ENCODE assay signal across 9 cellular contexts in the genomic region with DNA sequence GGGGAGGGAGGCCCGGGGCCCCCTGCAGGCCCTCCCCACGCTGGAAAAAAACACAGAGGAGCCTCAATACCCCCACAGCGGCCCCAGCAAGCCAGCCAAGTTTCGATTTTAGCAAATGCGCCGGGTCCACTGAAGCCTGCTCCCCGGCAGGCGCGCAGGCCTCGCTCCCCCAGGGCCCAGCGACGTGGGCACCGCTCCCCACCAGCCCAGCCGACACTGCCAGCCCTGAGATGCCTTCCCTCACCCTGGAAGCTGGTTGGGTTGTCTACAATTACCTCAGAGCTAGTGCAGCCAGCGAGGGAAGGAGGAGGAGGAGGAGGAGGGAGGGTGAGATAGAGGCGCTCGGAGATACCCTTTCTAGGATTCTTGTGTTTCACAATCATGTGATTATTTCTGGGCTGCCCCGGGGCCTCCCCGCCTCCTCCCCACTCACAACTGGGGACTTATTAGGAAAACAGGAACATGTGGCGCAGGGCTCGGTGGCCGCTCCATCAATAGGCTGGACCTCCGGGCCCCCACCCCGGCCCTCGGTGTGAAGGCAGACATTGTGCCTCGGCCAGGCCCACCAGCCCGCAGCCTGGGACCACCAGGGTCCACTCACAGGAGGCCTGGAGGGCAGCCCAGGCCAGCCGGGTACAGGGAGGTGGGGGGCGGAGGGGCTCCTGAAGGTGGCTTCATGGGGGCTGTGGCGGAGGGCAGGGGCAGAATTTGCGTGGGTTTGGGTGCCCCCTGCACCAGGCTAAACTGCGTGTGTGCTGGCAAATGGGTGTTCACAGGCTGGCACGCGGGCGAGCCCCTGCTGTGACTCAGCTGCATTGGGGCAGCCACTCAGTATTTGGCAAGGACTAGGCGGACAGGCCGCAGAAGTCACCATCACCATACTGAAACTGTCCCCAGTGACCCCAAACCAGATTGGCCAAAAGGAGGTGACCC.
A peak's percentile ranks its signal among the peaks of the same experiment; 100 is the strongest.
DNase-seq lines count a peak whose midpoint lies in the region; ATAC-seq, FAIRE-seq and TF ChIP-seq lines count a peak whose summit lies in the region.
"Had no signal": no experiment of that assay in that cellular context is flagged by ENCODE, and none has a peak within 500 bp of the region (broad histone marks: within the 10 kb centered on the region; RNA-seq: fewer than 3 reads in every experiment).

No MANE protein-coding gene starts in this region.

- WGBS in pancreas, 2 donors, result 77 to 82% methylated on average over 37 of the region's 37 CpGs

- H3K9me3 ChIP-seq in pancreas, result no peaks in the 10 kb centered on the region

- peak overlapping the region in 1 of 4 donors; percentile 27 for H3K4me3 ChIP-seq in pancreas

- peaks cover 0 to 5% (median 0%) of the 10 kb centered on the region in 3 donors for H3K4me1 ChIP-seq in pancreas

- FAIRE-seq in pancreas (lab: Jason Lieb, UNC), result no peak

- intact Hi-C loops in pancreas (cut with DNase I), result no loop called here

- ATAC-seq in GM18867 (IDR thresholded peaks at IDR 0.05; ENCODE audit: unreplicated experiment), result peak; percentile 30
- ATAC-seq in pancreas, result peak in 3 of 4 donors; percentile 52 to 61 (median 61)
- ATAC-seq: Panc1 had no signal

- H3K36me3 ChIP-seq in pancreas, result peaks cover 0 to 8% (median 0%) of the 10 kb centered on the region in 3 donors

- TF ChIP-seq CTCF in pancreas (IDR thresholded peaks at IDR 0.05), result no peak

- H3K27me3 ChIP-seq in pancreas, result no peaks in the 10 kb centered on the region

- no peak overlapping the region for H3K27ac ChIP-seq in pancreas

- DNase-seq in KG1 (lab: John Stamatoyannopoulos, UW) (peak; percentile 21), fibroblast of gingiva (ENCODE audit: low read depth) (peak; percentile 79), pancreas (peak in 2 of 6 donors; percentile 60 to 62), NCI-H2196 treated with DMSO at 0.1 percent for 48 hours (lab: John Stamatoyannopoulos, UW; ENCODE audit: unreplicated experiment) (no peak), DMS79 treated with DMSO at 0.1 percent for 48 hours (lab: John Stamatoyannopoulos, UW) (no peak), RPMI8226 (no peak)
- DNase-seq in activated CD8-positive, alpha-beta memory T cell treated with anti-CD3 and anti-CD28 coated beads, Interleukin-2, amount 50 U/mL, for 4 hours, result peak; percentile 48

Comparison
In these comparisons a context has a peak if more than half of its experiments do, and no peak if none do; other contexts are left out.
1. DNase-seq: peak in KG1 (single experiment), activated CD8-positive, alpha-beta memory T cell treated with anti-CD3 and anti-CD28 coated beads, Interleukin-2, amount 50 U/mL, for 4 hours (single experiment) and fibroblast of gingiva (single experiment); none in NCI-H2196 treated with DMSO at 0.1 percent for 48 hours (single experiment), DMS79 treated with DMSO at 0.1 percent for 48 hours (single experiment) and RPMI8226 (single experiment).